In genomic region chr2:29032189-29032588, GRCh38 we compare ENCODE assay signal across 1 cellular context.
TF ChIP-seq lines count a peak whose summit lies in the region.

No MANE protein-coding gene starts in this region.

TF ChIP-seq in K562, 482 proteins besides CTCF, POLR2A, EP300 and RAD21:
- peak; percentile 78 for TF ChIP-seq ZFP36 (IDR thresholded peaks at IDR 0.05; ENCODE audit: low read depth, low read length, partially characterized antibody)
- no peak for TF ChIP-seq SOX6 (IDR thresholded peaks at IDR 0.05)
TF ChIP-seq in K562: peak in this region for 1.
